In the genomic region with DNA sequence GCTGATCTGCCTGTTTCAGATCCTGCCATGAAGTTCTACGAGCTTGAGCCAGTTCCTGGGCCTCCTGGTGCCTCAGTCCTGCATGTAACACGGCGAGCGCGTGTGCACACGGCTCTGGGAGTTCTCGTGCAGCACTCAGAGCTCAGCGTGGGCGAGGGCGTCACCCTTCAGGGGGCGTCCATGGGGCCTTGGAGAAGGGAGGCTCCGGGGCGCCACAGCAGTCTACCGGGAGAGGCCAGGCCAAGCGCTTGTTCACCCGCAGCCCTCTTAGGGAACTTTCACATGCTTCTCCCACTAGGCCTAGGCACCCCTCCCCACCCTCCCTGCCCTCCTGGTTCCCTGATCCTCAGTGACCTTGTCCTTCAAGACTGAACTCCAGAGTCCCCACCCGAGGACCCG, we compare ENCODE assay signal across 17 cellular contexts.
"Had no signal": no experiment of that assay in that cellular context is flagged by ENCODE, and none has a peak within 500 bp of the region (broad histone marks: within the 10 kb centered on the region; RNA-seq: fewer than 3 reads in every experiment).

No MANE protein-coding gene starts in this region.

- H3K4me3 ChIP-seq: mucosa of descending colon had no signal

- H3K9me3 ChIP-seq: gastrocnemius medialis, heart right ventricle, mucosa of descending colon, neutrophil, tibial nerve, upper lobe of right lung had no signal

- H3K9me3 Mint-ChIP-seq: central memory CD8-positive, alpha-beta T cell; immature natural killer cell; naive thymus-derived CD8-positive, alpha-beta T cell; stimulated activated effector memory CD8-positive, alpha-beta T cell treated with anti-CD3 and anti-CD28 coated beads, Interleukin-12 subunit alpha, Interleukin-12 subunit beta, amount 100 ng/mL, for 72 hours had no signal

- H3K4me1 Mint-ChIP-seq: central memory CD8-positive, alpha-beta T cell had no signal

- ATAC-seq: gastrocnemius medialis; left colon; mucosa of descending colon; naive thymus-derived CD8-positive, alpha-beta T cell; stimulated activated effector memory CD8-positive, alpha-beta T cell treated with anti-CD3 and anti-CD28 coated beads, Interleukin-12 subunit alpha, Interleukin-12 subunit beta, amount 100 ng/mL, for 72 hours; stimulated activated naive CD8-positive, alpha-beta T cell treated with anti-CD3 and anti-CD28 coated beads, Interleukin-15, Interleukin-2, amounts not matched to agents 100 U/mL and 50 U/mL, for 24 hours; upper lobe of right lung had no signal

- DNase-seq: cortex of kidney; dorsolateral prefrontal cortex; effector CD8-positive, alpha-beta T cell; gastrocnemius medialis; heart right ventricle; mucosa of descending colon; stimulated activated CD4-positive, alpha-beta T cell treated with anti-CD3 and anti-CD28 coated beads, Interleukin-4, amount 100 ng/mL, for 1 hour; stimulated activated CD8-positive, alpha-beta memory T cell treated with anti-CD3 and anti-CD28 coated beads, Interleukin-4, amount 100 ng/mL, for 48 hours; stimulated activated naive CD8-positive, alpha-beta T cell treated with anti-CD3 and anti-CD28 coated beads, Interleukin-15, Interleukin-2, amounts not matched to agents 100 U/mL and 50 U/mL, for 24 hours had no signal

- H3K27ac ChIP-seq: dorsolateral prefrontal cortex, gastrocnemius medialis, heart right ventricle, neutrophil, tibial nerve, upper lobe of right lung had no signal

- H3K36me3 Mint-ChIP-seq: immature natural killer cell; naive thymus-derived CD8-positive, alpha-beta T cell; stimulated activated effector memory CD8-positive, alpha-beta T cell treated with anti-CD3 and anti-CD28 coated beads, Interleukin-12 subunit alpha, Interleukin-12 subunit beta, amount 100 ng/mL, for 72 hours had no signal

- H3K4me3 Mint-ChIP-seq: stimulated activated effector memory CD8-positive, alpha-beta T cell treated with anti-CD3 and anti-CD28 coated beads, Interleukin-12 subunit alpha, Interleukin-12 subunit beta, amount 100 ng/mL, for 72 hours had no signal

- H3K36me3 ChIP-seq: gastrocnemius medialis, heart right ventricle, neutrophil, tibial nerve, upper lobe of right lung had no signal

- H3K27ac Mint-ChIP-seq: immature natural killer cell; stimulated activated effector memory CD8-positive, alpha-beta T cell treated with anti-CD3 and anti-CD28 coated beads, Interleukin-12 subunit alpha, Interleukin-12 subunit beta, amount 100 ng/mL, for 72 hours had no signal
